Comparison of ENCODE assay signal across 14 cellular contexts in genomic region chr11:78857688-78858087, GRCh38.
"Had no signal": no experiment of that assay in that cellular context is flagged by ENCODE, and none has a peak within 500 bp of the region (broad histone marks: within the 10 kb centered on the region; RNA-seq: fewer than 3 reads in every experiment).

No MANE protein-coding gene starts in this region.

- H3K27ac Mint-ChIP-seq: activated naive CD8-positive, alpha-beta T cell; activated T-cell treated with anti-CD3 and anti-CD28 coated beads, Interleukin-2, amount 50 U/mL, for 24 hours; effector memory CD8-positive, alpha-beta T cell; immature natural killer cell; stimulated activated naive CD8-positive, alpha-beta T cell treated with anti-CD3 and anti-CD28 coated beads, Interleukin-15, Interleukin-2, amounts not matched to agents 100 ng/mL and 50 ng/mL, for 24 hours; T-helper 2 cell treated with Interferon-gamma antibody and Interleukin-4, amounts not matched to agents 5 μg/mL and 100 μg/mL, for 36 hours had no signal

- H3K4me3 Mint-ChIP-seq: activated naive CD8-positive, alpha-beta T cell; activated T-cell treated with anti-CD3 and anti-CD28 coated beads, Interleukin-2, amount 50 U/mL, for 24 hours; effector memory CD8-positive, alpha-beta T cell; immature natural killer cell; nephron; stimulated activated naive CD8-positive, alpha-beta T cell treated with anti-CD3 and anti-CD28 coated beads, Interleukin-15, Interleukin-2, amounts not matched to agents 100 ng/mL and 50 ng/mL, for 24 hours; T-helper 2 cell treated with Interferon-gamma antibody and Interleukin-4, amounts not matched to agents 5 μg/mL and 100 μg/mL, for 36 hours had no signal

- H3K27me3 ChIP-seq: right lobe of liver had no signal

- H3K4me1 ChIP-seq: prostate gland, right lobe of liver had no signal

- DNase-seq: activated effector memory CD4-positive, alpha-beta T cell treated with anti-CD3 and anti-CD28 coated beads, Interleukin-2, amount 50 U/mL, for 16 hours; activated T-cell treated with anti-CD3 and anti-CD28 coated beads, Interleukin-2, amount 50 U/mL, for 24 hours; effector memory CD8-positive, alpha-beta T cell; immature natural killer cell; left cardiac atrium; occipital lobe; right lobe of liver; stimulated activated CD4-positive, alpha-beta T cell treated with anti-CD3 and anti-CD28 coated beads, Interleukin-2, amount 100 ng/mL, for 24 hours had no signal

- H3K4me1 Mint-ChIP-seq: immature natural killer cell had no signal

- H3K9me3 ChIP-seq: prostate gland, right lobe of liver had no signal

- ATAC-seq: activated CD4-positive, CD25-positive, alpha-beta regulatory T cell treated with anti-CD3 and anti-CD28 coated beads, Interleukin-2, amount 50 U/mL, for 24 hours; effector memory CD8-positive, alpha-beta T cell; left cardiac atrium; right lobe of liver had no signal

- H3K36me3 Mint-ChIP-seq: activated naive CD8-positive, alpha-beta T cell; immature natural killer cell had no signal

- H3K4me3 ChIP-seq: prostate gland, right lobe of liver had no signal

- H3K27ac ChIP-seq: prostate gland, right lobe of liver had no signal

- H3K9me3 Mint-ChIP-seq: activated T-cell treated with anti-CD3 and anti-CD28 coated beads, Interleukin-2, amount 50 U/mL, for 24 hours; immature natural killer cell; nephron; stimulated activated naive CD8-positive, alpha-beta T cell treated with anti-CD3 and anti-CD28 coated beads, Interleukin-15, Interleukin-2, amounts not matched to agents 100 ng/mL and 50 ng/mL, for 24 hours; T-helper 2 cell treated with Interferon-gamma antibody and Interleukin-4, amounts not matched to agents 5 μg/mL and 100 μg/mL, for 36 hours had no signal

- H3K36me3 ChIP-seq: prostate gland, right lobe of liver had no signal
